Comparison of ENCODE assay signal across 8 cellular contexts in genomic region chr2:231614559-231615057, GRCh38. TPM values are rescaled to one million over a fixed set of nuclear protein-coding genes. Genes with fewer than 3 reads are reported as not detected.
A peak's percentile ranks its signal among the peaks of the same experiment; 100 is the strongest.
DNase-seq lines count a peak whose midpoint lies in the region; ATAC-seq, FAIRE-seq and TF ChIP-seq lines count a peak whose summit lies in the region.

No MANE protein-coding gene starts in this region.

- ATAC-seq in A549 (no peak), GM19463 (IDR thresholded peaks at IDR 0.05; ENCODE audit: unreplicated experiment) (peak; percentile 2), HG03196 (IDR thresholded peaks at IDR 0.05; ENCODE audit: unreplicated experiment) (no peak)

- peak overlapping the region; percentile 38 for H3K4me3 ChIP-seq in A549
- H3K4me3 ChIP-seq in iPS-20b (ENCODE audit: low read length), result peak overlapping the region; percentile 71

- FAIRE-seq in A549 (lab: Jason Lieb, UNC), result no peak

- no peak for TF ChIP-seq CTCF in A549 (IDR thresholded peaks at IDR 0.05)

- POLR2A ChIA-PET in A549 (lab: Yijun Ruan, JAX), result interaction anchor here (1.0 to 4.0 kb wide), 8 partner anchors 9 to 99 kb away, joined by 4 to 61 read pairs (median 14); partner anchors contain the start of gene PTMA

- H3K4me2 ChIP-seq in A549, result peak overlapping the region; percentile 76

- TF ChIP-seq EP300 in A549 (IDR thresholded peaks at IDR 0.05), result no peak

- no peaks in the 10 kb centered on the region for H3K27me3 ChIP-seq in iPS-20b (ENCODE audit: insufficient read depth, low read length)

- H3K27ac ChIP-seq in A549 (peak overlapping the region; percentile 90 to 95), angular gyrus (ENCODE audit: low read depth, low read length) (peak overlapping the region; percentile 99), iPS-20b (ENCODE audit: low read length) (peak overlapping the region; percentile 94)

- TF ChIP-seq POLR2A in A549 (IDR thresholded peaks at IDR 0.05; ENCODE audit: low read length), result no peak

- H3K36me3 ChIP-seq in iPS-20b (ENCODE audit: insufficient read depth, low read depth, low read length), result no peaks in the 10 kb centered on the region

- CTCF ChIA-PET in A549 (lab: Yijun Ruan, JAX), result interaction anchor here (0.7 to 95.1 kb wide), 8 partner anchors 10 to 98 kb away, joined by 3 to 4158 read pairs (median 12); partner anchors contain the start of gene PTMA

- WGBS in A549 (ENCODE audit: missing lambda C conversion rate), result 83% methylated on average over 38 of the region's 46 CpGs

- no peaks in the 10 kb centered on the region for H3K9me3 ChIP-seq in A549
- no peaks in the 10 kb centered on the region for H3K9me3 ChIP-seq in iPS-20b (ENCODE audit: insufficient read depth, low read depth, low read length)

- no peak for TF ChIP-seq RAD21 in A549 (conservative IDR thresholded peaks at IDR 0.05 in 1 of 2, IDR thresholded peaks at IDR 0.05 in 1 of 2)

- H3K9ac ChIP-seq in iPS-20b (ENCODE audit: low read depth, low read length), result peak overlapping the region; percentile 98

- no peak for DNase-seq in A549 (ENCODE audit: low read depth in 1 of 2, low spot score in 1 of 2)
- peak; percentile 69 to 71 for DNase-seq in NOMO-1 (lab: John Stamatoyannopoulos, UW; ENCODE audit: unreplicated experiment in 2 of 2)
- DNase-seq in stimulated activated CD4-positive, alpha-beta T cell treated with anti-CD3 and anti-CD28 coated beads, Interleukin-1b, Interleukin-23, amount 100 ng/mL, for 24 hours (ENCODE audit: low read depth in 4 of 4, low spot score in 1 of 4), result peak in 3 of 4 experiments; percentile 21 to 45 (median 32)
- DNase-seq in NCI-H128 (lab: John Stamatoyannopoulos, UW; ENCODE audit: unreplicated experiment), result no peak

- peaks cover 35% of the 10 kb centered on the region for H3K4me1 ChIP-seq in A549
- peaks cover 28% of the 10 kb centered on the region for H3K4me1 ChIP-seq in iPS-20b (ENCODE audit: insufficient read depth, low read length)

TF ChIP-seq in A549, 52 proteins besides CTCF, POLR2A, EP300 and RAD21:
- TF ChIP-seq ZC3H11A (IDR thresholded peaks at IDR 0.05), result no peak
- TF ChIP-seq NPAS2 (CRISPR knock-in tag; IDR thresholded peaks at IDR 0.05; ENCODE audit: borderline replicate concordance), result no peak
- no peak for TF ChIP-seq HES2 (IDR thresholded peaks at IDR 0.05)
- no peak for TF ChIP-seq MAX (IDR thresholded peaks at IDR 0.05)
- TF ChIP-seq EHF (CRISPR knock-in tag; IDR thresholded peaks at IDR 0.05), result no peak
- TF ChIP-seq RFX5 (IDR thresholded peaks at IDR 0.05), result no peak
- TF ChIP-seq FOXS1 (CRISPR knock-in tag; IDR thresholded peaks at IDR 0.05), result no peak
- no peak for TF ChIP-seq FOSL2 (IDR thresholded peaks at IDR 0.05)
- no peak for TF ChIP-seq FOSL2 (CRISPR knock-in tag; IDR thresholded peaks at IDR 0.05)
- no peak for TF ChIP-seq ESRRA (IDR thresholded peaks at IDR 0.05; ENCODE audit: borderline replicate concordance, low read length)
- no peak for TF ChIP-seq CBX8 (IDR thresholded peaks at IDR 0.05)
- no peak for TF ChIP-seq ZNF302 (CRISPR knock-in tag; IDR thresholded peaks at IDR 0.05)
- no peak for TF ChIP-seq SREBF2 (IDR thresholded peaks at IDR 0.05)

RNA-seq across cellular contexts. Expression of gene TEX44, which starts 21.9 kb away (rescaled TPM):
- polyA plus RNA-seq in A549 (2011; rRNA removed) (not detected in 2 replicates), A549 (2017; fragmentation: RNase III; extraction: RNeasy Plus Mini Kit Qiagen cat#74134 plus additional on column Dnase treatment) (not detected in 3 replicates)
- not detected in 2 replicates for polyA plus RNA-seq in A549 (2012; cell fraction: cytosol; rRNA removed)
- polyA plus RNA-seq in A549 (2012; cell fraction: nucleus; rRNA removed), result not detected in 2 replicates
- not detected in 2 replicates for polyA minus RNA-seq in A549 (2011; rRNA and poly(A)+ RNA removed)

Comparison
In these comparisons a context has a peak if more than half of its experiments do, and no peak if none do; other contexts are left out.
1. DNase-seq: peak in NOMO-1 (2 of 2) and stimulated activated CD4-positive, alpha-beta T cell treated with anti-CD3 and anti-CD28 coated beads, Interleukin-1b, Interleukin-23, amount 100 ng/mL, for 24 hours (3 of 4); none in A549 (0 of 2) and NCI-H128 (single experiment).
2. Peak in every context shown above with its lines, with median percentiles within 50 percentile points of each other: H3K27ac ChIP-seq.